In the genomic region with DNA sequence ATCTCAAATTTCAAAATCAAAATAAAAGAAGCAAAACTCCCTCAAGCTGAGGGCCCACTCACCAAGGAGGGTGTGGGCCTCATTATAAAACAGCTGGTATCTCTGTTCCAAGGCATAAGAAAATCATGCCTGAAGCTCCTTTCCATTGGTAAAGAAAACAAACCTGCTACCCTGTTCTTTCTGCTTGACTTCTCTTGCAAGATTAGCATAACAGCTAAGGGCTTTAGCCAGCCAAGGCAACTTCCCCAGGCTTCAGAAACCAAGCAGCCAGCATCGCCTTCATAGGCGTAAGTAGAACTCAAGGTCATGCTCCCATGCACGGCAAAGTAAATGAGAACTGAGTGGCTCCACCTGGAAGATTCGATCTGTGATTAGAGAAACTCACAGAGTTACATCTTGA, we compare ENCODE assay signal across 13 cellular contexts. TPM values are rescaled to one million over a fixed set of nuclear protein-coding genes. Genes with fewer than 3 reads are reported as not detected.
DNase-seq lines count a peak whose midpoint lies in the region; ATAC-seq and TF ChIP-seq lines count a peak whose summit lies in the region.
"Had no signal": no experiment of that assay in that cellular context is flagged by ENCODE, and none has a peak within 500 bp of the region (broad histone marks: within the 10 kb centered on the region; RNA-seq: fewer than 3 reads in every experiment).

No MANE protein-coding gene starts in this region.

- no peak for TF ChIP-seq CTCF in dorsolateral prefrontal cortex (IDR thresholded peaks at IDR 0.05 in 54 of 56, conservative IDR thresholded peaks at IDR 0.05 in 2 of 56; ENCODE audit: low read depth in 1 of 56, partially characterized antibody in 56 of 56)
- no peak for TF ChIP-seq CTCF in lower leg skin (IDR thresholded peaks at IDR 0.05)

- H3K27ac ChIP-seq in dorsolateral prefrontal cortex = peak overlapping the region in 32 of 59 donors; percentile 0 to 88 (median 57)
- H3K27ac ChIP-seq: RWPE1 had no signal

- intact Hi-C loops in dorsolateral prefrontal cortex (cut with DNase I) (no loop called here), lower leg skin (cut with DNase I; ENCODE audit: low total_unique reads) (no loop called here)

- DNase-seq in dorsolateral prefrontal cortex (no peak), renal cortical epithelial cell (ENCODE audit: low read depth) (peak; percentile 93), lower leg skin (ENCODE audit: low spot score in 2 of 2) (no peak), NCI-H748 treated with DMSO at 0.1 percent for 48 hours (lab: John Stamatoyannopoulos, UW) (no peak)
- no peak for DNase-seq in activated naive CD4-positive, alpha-beta T cell (lab: John Stamatoyannopoulos, UW)
- DNase-seq: activated naive CD8-positive, alpha-beta T cell treated with anti-CD3 and anti-CD28 coated beads for 36 hours; CD8-positive, alpha-beta T cell; mesendoderm; stimulated activated naive CD8-positive, alpha-beta T cell treated with anti-CD3 and anti-CD28 coated beads, Interleukin-15, amount 100 ng/mL, for 72 hours had no signal

- H3K4me3 ChIP-seq in dorsolateral prefrontal cortex = no peak overlapping the region
- H3K4me3 ChIP-seq in lower leg skin (ENCODE audit: low read depth, poor library complexity, severe bottlenecking) = no peak overlapping the region

- no peak for TF ChIP-seq POLR2A in lower leg skin (IDR thresholded peaks at IDR 0.05)

- H3K27me3 ChIP-seq in dorsolateral prefrontal cortex = no peaks in the 10 kb centered on the region

- WGBS in lower leg skin, 2 donors = 75 to 82% methylated on average over 4 of the region's 4 CpGs

- peak; percentile 62 for ATAC-seq in GM18858 (IDR thresholded peaks at IDR 0.05; ENCODE audit: unreplicated experiment)
- ATAC-seq in HG03196 (IDR thresholded peaks at IDR 0.05; ENCODE audit: unreplicated experiment) = peak; percentile 54
- ATAC-seq: CD8-positive, alpha-beta T cell; stimulated activated naive CD8-positive, alpha-beta T cell treated with anti-CD3 and anti-CD28 coated beads, Interleukin-15, amount 100 ng/mL, for 72 hours had no signal

RNA-seq across cellular contexts. Expression of a gene that starts 3.0 kb away (rescaled TPM):
- total RNA-seq in dorsolateral prefrontal cortex (100 to 1,000 TPM in 1 of 120 experiments, 10 to 100 TPM in 119; 18.3 to 117 (median 41.7) TPM), renal cortical epithelial cell (0.30 TPM in 1 of 2 replicates, not detected in the other), lower leg skin (under 1 TPM in 1 of 4 donors, not detected in 3; 0.10 TPM)
- total RNA-seq: activated naive CD8-positive, alpha-beta T cell treated with anti-CD3 and anti-CD28 coated beads for 36 hours; CD8-positive, alpha-beta T cell; glomerular endothelial cell had no signal

Comparison
In these comparisons a context has a peak if more than half of its experiments do, and no peak if none do; other contexts are left out.
1. RNA of a gene that starts 3.0 kb away (total RNA-seq): 18.3 to 117 TPM in dorsolateral prefrontal cortex; 0.30 TPM in renal cortical epithelial cell and 0.10 TPM in lower leg skin; every median in the first group is over 10 times any median in the second.